ENCODE assay signal across 32 cellular contexts in the genomic region with DNA sequence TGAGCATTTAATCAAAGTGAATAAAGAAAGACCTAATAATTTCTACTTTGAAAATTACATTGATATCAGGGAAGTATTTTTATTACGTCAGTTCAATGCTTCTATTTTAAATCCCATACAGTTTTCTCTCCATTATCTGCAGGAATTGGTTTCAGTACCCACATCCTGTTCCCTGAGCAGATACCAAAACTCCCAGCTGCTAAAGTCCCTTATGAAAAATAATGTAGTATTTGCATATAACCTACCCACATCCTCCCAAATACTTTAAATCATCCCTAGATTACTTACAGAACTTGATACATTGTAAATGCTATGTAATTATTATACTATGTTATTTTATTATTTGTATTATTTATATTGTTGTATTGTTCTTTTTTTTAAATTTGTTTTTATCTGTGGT.
"Had no signal": no experiment of that assay in that cellular context is flagged by ENCODE, and none has a peak within 500 bp of the region (broad histone marks: within the 10 kb centered on the region; RNA-seq: fewer than 3 reads in every experiment).

No MANE protein-coding gene starts in this region.

- H3K36me3 ChIP-seq: Peyer's patch, SJSA1, WERI-Rb-1 had no signal

- H3K27me3 ChIP-seq: Peyer's patch, SJSA1 had no signal

- H3K27ac ChIP-seq: Peyer's patch, SJSA1, WERI-Rb-1 had no signal

- H3K9me3 ChIP-seq: Peyer's patch, SJSA1, SK-N-SH had no signal

- H3K9ac ChIP-seq: SK-N-SH had no signal

- DNase-seq: activated CD4-positive, alpha-beta memory T cell treated with anti-CD3 and anti-CD28 coated beads, Interleukin-2, amount 10 ng/mL, durations not matched to agents 7 days and 5 days; activated CD4-positive, alpha-beta T cell treated with anti-CD3 and anti-CD28 coated beads for 1 hour; activated CD4-positive, alpha-beta T cell treated with anti-CD3 and anti-CD28 coated beads for 48 hours; activated CD4-positive, CD25-positive, alpha-beta regulatory T cell; activated CD8-positive, alpha-beta memory T cell treated with anti-CD3 and anti-CD28 coated beads for 24 hours; activated CD8-positive, alpha-beta memory T cell treated with anti-CD3 and anti-CD28 coated beads, Interleukin-2, amount 10 ng/mL, durations not matched to agents 7 days and 5 days; activated CD8-positive, alpha-beta memory T cell treated with anti-CD3 and anti-CD28 coated beads, Interleukin-2, amount 50 U/mL, for 48 hours; activated effector memory CD4-positive, alpha-beta T cell treated with Interleukin-2 at 50 U/mL for 16 hours; activated naive CD4-positive, alpha-beta T cell treated with anti-CD3 and anti-CD28 coated beads, Interleukin-2, amount 10 ng/mL, durations not matched to agents 7 days and 5 days; activated naive CD8-positive, alpha-beta T cell treated with anti-CD3 and anti-CD28 coated beads, Interleukin-2, amount 50 U/mL, for 24 hours; activated T-cell treated with anti-CD3 and anti-CD28 coated beads, Interleukin-2, amount 50 U/mL, for 48 hours; anterior cingulate cortex; caudate nucleus; cerebellar nuclear complex; cortex of kidney; MM.1S; NCI-H1105; NCI-H1417 treated with DMSO at 0.1 percent for 48 hours; NCI-H187 treated with DMSO at 0.1 percent for 48 hours; NCI-H2081; NCI-H2171 treated with DMSO at 0.1 percent for 48 hours; NCI-H2227 treated with DMSO at 0.1 percent for 48 hours; NCI-H446; NCI-H510A treated with DMSO at 0.1 percent for 48 hours; NCI-H69; PC-3; Peyer's patch; RPMI8226; SHP77 treated with DMSO at 0.1 percent for 48 hours; SK-N-SH; WERI-Rb-1 had no signal

- H3K4me1 ChIP-seq: Peyer's patch, SJSA1 had no signal

- H3K4me3 ChIP-seq: Peyer's patch, SJSA1 had no signal

- ATAC-seq: activated CD8-positive, alpha-beta memory T cell treated with anti-CD3 and anti-CD28 coated beads, Interleukin-2, amount 10 ng/mL, durations not matched to agents 7 days and 5 days; activated naive CD8-positive, alpha-beta T cell treated with anti-CD3 and anti-CD28 coated beads, Interleukin-2, amount 50 U/mL, for 24 hours; PC-3 had no signal

- H3K4me2 ChIP-seq: SK-N-SH had no signal
